22 cellular contexts compared by ENCODE assay signal in the genomic region with DNA sequence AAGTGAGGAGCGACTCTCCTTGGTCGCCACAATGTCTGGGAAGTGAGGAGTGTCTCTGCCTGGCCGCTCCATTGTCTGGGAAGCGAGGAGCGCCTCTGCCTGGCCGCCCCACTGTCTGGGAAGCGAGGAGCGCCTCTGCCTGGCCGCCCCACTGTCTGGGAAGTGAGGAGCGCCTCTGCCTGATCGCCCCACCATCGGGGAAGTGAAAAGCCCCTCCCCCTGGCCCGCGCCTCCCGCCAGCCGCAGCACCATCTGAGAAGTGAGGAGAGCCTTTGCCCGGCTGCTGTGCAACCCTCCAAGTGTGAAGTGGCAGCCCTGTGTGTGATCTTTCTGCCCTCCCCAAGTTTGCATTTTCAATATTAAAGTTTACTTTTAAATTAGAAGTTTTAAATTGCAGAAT.
"Had no signal": no experiment of that assay in that cellular context is flagged by ENCODE, and none has a peak within 500 bp of the region (broad histone marks: within the 10 kb centered on the region; RNA-seq: fewer than 3 reads in every experiment).

No MANE protein-coding gene starts in this region.

- H3K27ac Mint-ChIP-seq: naive thymus-derived CD8-positive, alpha-beta T cell; nephron; stimulated activated naive B cell treated with anti-CD40 and anti-IgM and Interleukin-4, amounts not matched to agents 10 μg/mL and 1 μg/mL and 100 μg/mL, for 72 hours had no signal

- H3K36me3 ChIP-seq: left ventricle myocardium inferior, neutrophil, right lobe of liver, stomach, thyroid gland, transverse colon, upper lobe of left lung, vagina had no signal

- H3K27me3 Mint-ChIP-seq: naive thymus-derived CD8-positive, alpha-beta T cell; stimulated activated naive B cell treated with anti-CD40 and anti-IgM and Interleukin-4, amounts not matched to agents 10 μg/mL and 1 μg/mL and 100 μg/mL, for 72 hours had no signal

- H3K4me1 Mint-ChIP-seq: nephron, neural crest cell had no signal

- ATAC-seq: naive thymus-derived CD8-positive, alpha-beta T cell; stimulated activated naive B cell treated with anti-CD40 and anti-IgM and Interleukin-4, amounts not matched to agents 10 μg/mL and 1 μg/mL and 100 μg/mL, for 72 hours; stimulated activated naive CD8-positive, alpha-beta T cell treated with anti-CD3 and anti-CD28 coated beads, Interleukin-15, Interleukin-2, amounts not matched to agents 100 U/mL and 50 U/mL, for 24 hours had no signal

- H3K36me3 Mint-ChIP-seq: stimulated activated naive B cell treated with anti-CD40 and anti-IgM and Interleukin-4, amounts not matched to agents 10 μg/mL and 1 μg/mL and 100 μg/mL, for 72 hours had no signal

- H3K4me3 Mint-ChIP-seq: immature natural killer cell; naive thymus-derived CD8-positive, alpha-beta T cell; nephron; neural crest cell; stimulated activated naive B cell treated with anti-CD40 and anti-IgM and Interleukin-4, amounts not matched to agents 10 μg/mL and 1 μg/mL and 100 μg/mL, for 72 hours had no signal

- H3K9me3 Mint-ChIP-seq: nephron, neural crest cell had no signal

- H3K4me3 ChIP-seq: left ventricle myocardium inferior, lung, psoas muscle, right lobe of liver, smooth muscle cell, stomach, testis, thyroid gland, transverse colon, upper lobe of left lung, vagina had no signal

- H3K27me3 ChIP-seq: neutrophil, right lobe of liver, stomach, testis, thyroid gland, transverse colon, upper lobe of left lung, vagina had no signal

- DNase-seq: hippocampal formation; immature natural killer cell; left ventricle myocardium inferior; naive thymus-derived CD8-positive, alpha-beta T cell; occipital lobe; psoas muscle; right lobe of liver; stimulated activated CD4-positive, alpha-beta T cell treated with anti-CD3 and anti-CD28 coated beads, Interleukin-2, amount 100 ng/mL, for 24 hours; stimulated activated CD4-positive, alpha-beta T cell treated with anti-CD3 and anti-CD28 coated beads, Interleukin-4, amount 100 ng/mL, for 1 hour; stimulated activated naive B cell treated with anti-CD40 and anti-IgM and Interleukin-4, amounts not matched to agents 10 μg/mL and 1 μg/mL and 100 μg/mL, for 72 hours; stimulated activated naive CD8-positive, alpha-beta T cell treated with anti-CD3 and anti-CD28 coated beads, Interleukin-15, Interleukin-2, amounts not matched to agents 100 U/mL and 50 U/mL, for 24 hours; stomach; testis; thyroid gland; transverse colon had no signal
